In genomic region chr1:230138561-230139239, GRCh38 we compare ENCODE assay signal across 1 cellular context.
A peak's percentile ranks its signal among the peaks of the same experiment; 100 is the strongest.
TF ChIP-seq lines count a peak whose summit lies in the region.

No MANE protein-coding gene starts in this region.

TF ChIP-seq in K562, 482 proteins besides CTCF, POLR2A, EP300 and RAD21 (continued from another document):
- TF ChIP-seq, protein P1, sequence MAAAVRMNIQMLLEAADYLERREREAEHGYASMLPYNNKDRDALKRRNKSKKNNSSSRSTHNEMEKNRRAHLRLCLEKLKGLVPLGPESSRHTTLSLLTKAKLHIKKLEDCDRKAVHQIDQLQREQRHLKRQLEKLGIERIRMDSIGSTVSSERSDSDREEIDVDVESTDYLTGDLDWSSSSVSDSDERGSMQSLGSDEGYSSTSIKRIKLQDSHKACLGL (CRISPR knock-in tag; IDR thresholded peaks at IDR 0.05; ENCODE audit: borderline replicate concordance, poor library complexity, severe bottlenecking): peak; percentile 27
- TF ChIP-seq SOX6 (IDR thresholded peaks at IDR 0.05) (peak; percentile 50; the same call in 1 of the 2 replicates), MLX (CRISPR knock-in tag; conservative IDR thresholded peaks at IDR 0.05) (no peak), HEY1 (CRISPR knock-in tag; IDR thresholded peaks at IDR 0.05; ENCODE audit: borderline replicate concordance) (no peak), SMAD4 (CRISPR knock-in tag; conservative IDR thresholded peaks at IDR 0.05) (peak; percentile 99), FOXK1 (CRISPR knock-in tag; IDR thresholded peaks at IDR 0.05; ENCODE audit: borderline replicate concordance) (no peak), CXXC5 (CRISPR knock-in tag; IDR thresholded peaks at IDR 0.05) (peak; percentile 98), POLR2AphosphoS5 (IDR thresholded peaks at IDR 0.05; ENCODE audit: control insufficient read depth, insufficient read depth, low read depth, low read length) (no peak), ZNF347 (CRISPR knock-in tag; IDR thresholded peaks at IDR 0.05; ENCODE audit: low read depth) (peak; percentile 81; the same call in 1 of the 2 replicates), ZNF589 (CRISPR knock-in tag; IDR thresholded peaks at IDR 0.05; ENCODE audit: low read depth) (peak; percentile 93), ARHGAP35 (IDR thresholded peaks at IDR 0.05; ENCODE audit: partially characterized antibody) (no peak), CC2D1A (IDR thresholded peaks at IDR 0.05) (no peak), HDAC8 (tag; IDR thresholded peaks at IDR 0.05) (peak; percentile 97), RFX7 (CRISPR knock-in tag; IDR thresholded peaks at IDR 0.05) (peak; percentile 82; the same call in 1 of the 2 replicates), TFE3 (CRISPR knock-in tag; IDR thresholded peaks at IDR 0.05) (peak; percentile 65), IRF9 (tag; IDR thresholded peaks at IDR 0.05) (peak; percentile 94), MECOM (CRISPR knock-in tag; IDR thresholded peaks at IDR 0.05) (peak; percentile 97), ZNF408 (CRISPR knock-in tag; IDR thresholded peaks at IDR 0.05; ENCODE audit: low read depth) (no peak), DPF2 (IDR thresholded peaks at IDR 0.05) (no peak), HMG20A (CRISPR knock-in tag; conservative IDR thresholded peaks at IDR 0.05) (peak; percentile 75; the same call in 1 of the 2 replicates), HSF4 (CRISPR knock-in tag; IDR thresholded peaks at IDR 0.05; ENCODE audit: borderline replicate concordance) (peak; percentile 97), ZNF146 (CRISPR knock-in tag; IDR thresholded peaks at IDR 0.05; ENCODE audit: unreplicated experiment) (no peak), STAT5A (IDR thresholded peaks at IDR 0.05; ENCODE audit: borderline replicate concordance, low read length) (0 out of 2 replicates have a peak, but pooled peaks have one; percentile 18), MAFG (tag; conservative IDR thresholded peaks at IDR 0.05) (0 out of 2 replicates have a peak, but pooled peaks have one; percentile 47), HMG20B (CRISPR knock-in tag; IDR thresholded peaks at IDR 0.05) (0 out of 2 replicates have a peak, but pooled peaks have one; percentile 63), YY1 (IDR thresholded peaks at IDR 0.05; ENCODE audit: borderline replicate concordance in 1 of 3, control insufficient read depth in 1 of 3, extremely low read depth in 1 of 3, insufficient read depth in 3 of 3, insufficient read length in 1 of 3, insufficient replicate concordance in 2 of 3, low read depth in 1 of 3, low read length in 2 of 3) (peak in 1 of 3 experiments; percentile 22), NFXL1 (CRISPR knock-in tag; IDR thresholded peaks at IDR 0.05) (peak; percentile 91), MBD2 (IDR thresholded peaks at IDR 0.05; ENCODE audit: borderline replicate concordance, low read depth) (no peak), PTRF (tag; IDR thresholded peaks at IDR 0.05) (peak; percentile 96), THRB (CRISPR knock-in tag; conservative IDR thresholded peaks at IDR 0.05) (no peak; the same call in 1 of the 2 replicates), DMBX1 (CRISPR knock-in tag; IDR thresholded peaks at IDR 0.05; ENCODE audit: borderline replicate concordance) (peak; percentile 99), TCFL5 (CRISPR knock-in tag; conservative IDR thresholded peaks at IDR 0.05) (peak; percentile 93), ZNF444 (CRISPR knock-in tag; IDR thresholded peaks at IDR 0.05) (peak; percentile 81), ZNF274 (IDR thresholded peaks at IDR 0.05; ENCODE audit: borderline replicate concordance, low read depth, low read length) (no peak), ZNF24 (IDR thresholded peaks at IDR 0.05) (no peak), MED1 (CRISPR knock-in tag; IDR thresholded peaks at IDR 0.05; ENCODE audit: borderline replicate concordance) (no peak), ZNF778 (CRISPR knock-in tag; IDR thresholded peaks at IDR 0.05) (no peak), ZNF311 (CRISPR knock-in tag; IDR thresholded peaks at IDR 0.05) (peak; percentile 97), TAF15 (IDR thresholded peaks at IDR 0.05; ENCODE audit: low read depth, low read length) (no peak), ZBTB17 (CRISPR knock-in tag; IDR thresholded peaks at IDR 0.05) (peak; percentile 92), FOS (IDR thresholded peaks at IDR 0.05; ENCODE audit: extremely low read depth, insufficient read length) (no peak), ZNF224 (CRISPR knock-in tag; IDR thresholded peaks at IDR 0.05) (no peak), COPS2 (conservative IDR thresholded peaks at IDR 0.05) (no peak)
- TF ChIP-seq, protein P2, sequence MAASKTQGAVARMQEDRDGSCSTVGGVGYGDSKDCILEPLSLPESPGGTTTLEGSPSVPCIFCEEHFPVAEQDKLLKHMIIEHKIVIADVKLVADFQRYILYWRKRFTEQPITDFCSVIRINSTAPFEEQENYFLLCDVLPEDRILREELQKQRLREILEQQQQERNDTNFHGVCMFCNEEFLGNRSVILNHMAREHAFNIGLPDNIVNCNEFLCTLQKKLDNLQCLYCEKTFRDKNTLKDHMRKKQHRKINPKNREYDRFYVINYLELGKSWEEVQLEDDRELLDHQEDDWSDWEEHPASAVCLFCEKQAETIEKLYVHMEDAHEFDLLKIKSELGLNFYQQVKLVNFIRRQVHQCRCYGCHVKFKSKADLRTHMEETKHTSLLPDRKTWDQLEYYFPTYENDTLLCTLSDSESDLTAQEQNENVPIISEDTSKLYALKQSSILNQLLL (CRISPR knock-in tag; IDR thresholded peaks at IDR 0.05; ENCODE audit: borderline replicate concordance): no peak
- TF ChIP-seq, protein P3, sequence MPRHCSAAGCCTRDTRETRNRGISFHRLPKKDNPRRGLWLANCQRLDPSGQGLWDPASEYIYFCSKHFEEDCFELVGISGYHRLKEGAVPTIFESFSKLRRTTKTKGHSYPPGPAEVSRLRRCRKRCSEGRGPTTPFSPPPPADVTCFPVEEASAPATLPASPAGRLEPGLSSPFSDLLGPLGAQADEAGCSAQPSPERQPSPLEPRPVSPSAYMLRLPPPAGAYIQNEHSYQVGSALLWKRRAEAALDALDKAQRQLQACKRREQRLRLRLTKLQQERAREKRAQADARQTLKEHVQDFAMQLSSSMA (CRISPR knock-in tag; IDR thresholded peaks at IDR 0.05): peak; percentile 69; the same call in 1 of the 2 replicates
- TF ChIP-seq, protein P4, sequence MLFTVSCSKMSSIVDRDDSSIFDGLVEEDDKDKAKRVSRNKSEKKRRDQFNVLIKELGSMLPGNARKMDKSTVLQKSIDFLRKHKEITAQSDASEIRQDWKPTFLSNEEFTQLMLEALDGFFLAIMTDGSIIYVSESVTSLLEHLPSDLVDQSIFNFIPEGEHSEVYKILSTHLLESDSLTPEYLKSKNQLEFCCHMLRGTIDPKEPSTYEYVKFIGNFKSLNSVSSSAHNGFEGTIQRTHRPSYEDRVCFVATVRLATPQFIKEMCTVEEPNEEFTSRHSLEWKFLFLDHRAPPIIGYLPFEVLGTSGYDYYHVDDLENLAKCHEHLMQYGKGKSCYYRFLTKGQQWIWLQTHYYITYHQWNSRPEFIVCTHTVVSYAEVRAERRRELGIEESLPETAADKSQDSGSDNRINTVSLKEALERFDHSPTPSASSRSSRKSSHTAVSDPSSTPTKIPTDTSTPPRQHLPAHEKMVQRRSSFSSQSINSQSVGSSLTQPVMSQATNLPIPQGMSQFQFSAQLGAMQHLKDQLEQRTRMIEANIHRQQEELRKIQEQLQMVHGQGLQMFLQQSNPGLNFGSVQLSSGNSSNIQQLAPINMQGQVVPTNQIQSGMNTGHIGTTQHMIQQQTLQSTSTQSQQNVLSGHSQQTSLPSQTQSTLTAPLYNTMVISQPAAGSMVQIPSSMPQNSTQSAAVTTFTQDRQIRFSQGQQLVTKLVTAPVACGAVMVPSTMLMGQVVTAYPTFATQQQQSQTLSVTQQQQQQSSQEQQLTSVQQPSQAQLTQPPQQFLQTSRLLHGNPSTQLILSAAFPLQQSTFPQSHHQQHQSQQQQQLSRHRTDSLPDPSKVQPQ (CRISPR knock-in tag; IDR thresholded peaks at IDR 0.05; ENCODE audit: borderline replicate concordance): peak; percentile 82; the same call in 1 of the 2 replicates
